8 cellular contexts compared by ENCODE assay signal in genomic region chr18:34493099-34493544, GRCh38.
DNase-seq lines count a peak whose midpoint lies in the region; ATAC-seq and TF ChIP-seq lines count a peak whose summit lies in the region.

No MANE protein-coding gene starts in this region.

- H3K9me2 ChIP-seq in hepatocyte (replicated peaks; ENCODE audit: insufficient read depth), result no peaks in the 10 kb centered on the region

- H3K4me2 ChIP-seq in hepatocyte, result peak overlapping the region; percentile 92

- H3K79me2 ChIP-seq in hepatocyte, result no peaks in the 10 kb centered on the region

- peaks cover 53% of the 10 kb centered on the region for H3K27me3 ChIP-seq in hepatocyte

- H3K9me3 ChIP-seq in hepatocyte (ENCODE audit: low read depth), result no peaks in the 10 kb centered on the region

- H3K4me3 ChIP-seq in hepatocyte, result peak overlapping the region; percentile 88

- under 1% methylated on average over 18 of the region's 18 CpGs for WGBS in hepatocyte (ENCODE audit: low lambda C conversion rate, missing lambda C conversion rate)

- no peak for TF ChIP-seq CTCF in hepatocyte (IDR thresholded peaks at IDR 0.05; ENCODE audit: poor library complexity)

- no peaks in the 10 kb centered on the region for H4K20me1 ChIP-seq in hepatocyte (ENCODE audit: insufficient read depth, poor library complexity, severe bottlenecking)

- peak overlapping the region; percentile 71 for H2AFZ ChIP-seq in hepatocyte

- DNase-seq in Ammon's horn (ENCODE audit: low spot score) (peak; percentile 92), NCI-H460 (ENCODE audit: extremely low read depth, low read depth) (peak; percentile 5), astrocyte of the hippocampus (ENCODE audit: low read depth, low spot score) (peak; percentile 90), hepatocyte (ENCODE audit: low spot score) (peak; percentile 87), putamen (ENCODE audit: low spot score) (peak; percentile 83)
- DNase-seq in activated CD4-positive, CD25-positive, alpha-beta regulatory T cell (lab: John Stamatoyannopoulos, UW), result no peak

- H3K36me3 ChIP-seq in hepatocyte (replicated peaks; ENCODE audit: insufficient read depth, low read depth), result no peaks in the 10 kb centered on the region

- ATAC-seq in GM19035 (IDR thresholded peaks at IDR 0.05; ENCODE audit: unreplicated experiment), result peak; percentile 54
- ATAC-seq in HG03280 (IDR thresholded peaks at IDR 0.05; ENCODE audit: unreplicated experiment), result peak; percentile 43

- H3K4me1 ChIP-seq in hepatocyte (ENCODE audit: insufficient read depth), result no peaks in the 10 kb centered on the region

- peak overlapping the region; percentile 92 for H3K27ac ChIP-seq in hepatocyte

Comparison
In these comparisons a context has a peak if more than half of its experiments do, and no peak if none do; other contexts are left out.
1. DNase-seq: peak in Ammon's horn (single experiment), NCI-H460 (single experiment), astrocyte of the hippocampus (single experiment), hepatocyte (single experiment) and putamen (single experiment); none in activated CD4-positive, CD25-positive, alpha-beta regulatory T cell (0 of 4).